ENCODE assay signal across 9 cellular contexts in the genomic region with DNA sequence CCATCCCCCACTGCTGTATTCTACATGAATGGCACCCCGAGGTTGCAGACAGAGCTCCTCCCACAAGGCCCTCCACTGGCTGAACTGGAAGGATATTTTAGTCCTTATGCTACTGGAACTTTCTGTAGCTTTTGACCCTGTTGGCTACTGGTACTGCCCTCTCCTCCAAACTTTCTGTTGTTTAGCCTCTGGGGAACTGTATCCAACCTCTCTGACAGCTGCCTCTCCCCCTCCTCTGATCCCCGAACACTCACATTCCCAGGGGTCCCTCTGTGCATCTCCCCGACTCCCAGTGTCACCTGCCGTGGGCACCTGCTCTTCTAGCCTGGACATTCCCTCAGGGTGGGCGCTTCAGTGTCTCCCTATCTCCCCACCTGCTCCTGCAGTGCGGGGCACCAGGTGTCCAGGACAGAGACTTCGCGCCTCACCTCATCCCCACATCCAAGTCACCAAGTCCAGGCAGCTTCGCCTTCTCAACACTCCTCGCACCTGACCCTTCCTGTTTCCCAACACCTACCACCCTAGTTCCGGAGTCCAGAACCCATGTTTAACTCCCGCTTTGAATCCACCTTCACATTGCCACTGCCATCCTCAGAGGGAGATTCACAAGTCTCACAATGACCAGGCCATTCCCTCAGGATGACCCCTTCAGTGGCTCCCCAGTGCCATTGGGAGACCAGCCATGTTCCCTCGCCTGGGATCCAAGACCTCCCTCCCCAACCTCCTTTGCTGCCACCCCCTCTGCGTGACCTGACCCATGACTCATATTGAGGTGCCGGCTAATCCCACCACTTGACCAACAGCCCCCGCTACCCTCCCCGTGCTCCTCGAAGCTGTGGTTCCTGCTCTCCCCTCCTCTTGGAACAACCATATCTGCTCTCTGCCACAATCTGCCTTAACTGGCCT. TPM values are rescaled to one million over a fixed set of nuclear protein-coding genes. Genes with fewer than 3 reads are reported as not detected.
DNase-seq lines count a peak whose midpoint lies in the region; ATAC-seq and TF ChIP-seq lines count a peak whose summit lies in the region.
"Had no signal": no experiment of that assay in that cellular context is flagged by ENCODE, and none has a peak within 500 bp of the region (broad histone marks: within the 10 kb centered on the region; RNA-seq: fewer than 3 reads in every experiment).

No MANE protein-coding gene starts in this region.

- H3K79me2 ChIP-seq in mammary epithelial cell (ENCODE audit: insufficient read depth, low read length) = no peaks in the 10 kb centered on the region

- no peak for DNase-seq in MCF 10A (ENCODE audit: unreplicated experiment)
- DNase-seq in mammary epithelial cell = no peak
- DNase-seq in chondrocyte (ENCODE audit: low spot score) = no peak
- no peak for DNase-seq in mucosa of gallbladder (ENCODE audit: low spot score)
- DNase-seq in NCI-H2081 (lab: John Stamatoyannopoulos, UW) = no peak
- DNase-seq: activated effector memory CD4-positive, alpha-beta T cell treated with anti-CD3 and anti-CD28 coated beads, Interleukin-2, amount 50 U/mL, for 16 hours had no signal

- intact Hi-C loops in MCF 10A (cut with micrococcal nuclease) = no loop called here
- intact Hi-C loops in mammary epithelial cell (cut with micrococcal nuclease) = no loop called here

- H3K27ac ChIP-seq in mammary epithelial cell (ENCODE audit: insufficient read depth, low read depth, low read length) (no peak overlapping the region), urinary bladder (ENCODE audit: low read depth) (peak overlapping the region; percentile 44)

- CTCF ChIA-PET in MCF 10A (lab: Yijun Ruan, JAX) (no interaction called here), mammary epithelial cell (lab: Charles Lee; ENCODE audit: low non-redundant PET) (no interaction called here)

- TF ChIP-seq CTCF in MCF 10A (IDR thresholded peaks at IDR 0.05; ENCODE audit: unreplicated experiment) (no peak), mammary epithelial cell (conservative IDR thresholded peaks at IDR 0.05 in 1 of 2, IDR thresholded peaks at IDR 0.05 in 1 of 2; ENCODE audit: extremely low read depth in 1 of 2, insufficient read depth in 1 of 2, low read depth in 1 of 2, low read length in 2 of 2) (no peak), chondrocyte (IDR thresholded peaks at IDR 0.05) (no peak)

- POLR2A ChIA-PET in MCF 10A (lab: Yijun Ruan, JAX) = interaction anchor here (0.9 kb wide), 1 partner anchor 579 kb away, joined by 3 read pairs; the partner anchor contains the start of gene NCBP2

- H3K4me1 ChIP-seq in mammary epithelial cell (ENCODE audit: insufficient read depth, low read length) (peaks cover 6% of the 10 kb centered on the region), mucosa of stomach (ENCODE audit: control insufficient read depth, insufficient read depth, low read length) (peaks cover 37% of the 10 kb centered on the region), urinary bladder (ENCODE audit: insufficient read depth) (no peaks in the 10 kb centered on the region)

- H3K27me3 Mint-ChIP-seq in MCF 10A (ENCODE audit: insufficient read depth, unreplicated experiment) = no peaks in the 10 kb centered on the region
- H3K27me3 Mint-ChIP-seq in chondrocyte (ENCODE audit: low read depth) = no peaks in the 10 kb centered on the region

- peaks cover 24% of the 10 kb centered on the region for H3K4me1 Mint-ChIP-seq in MCF 10A (ENCODE audit: insufficient read depth, unreplicated experiment)
- peaks cover 37% of the 10 kb centered on the region for H3K4me1 Mint-ChIP-seq in chondrocyte (ENCODE audit: low read depth)

- no peak overlapping the region for H3K4me3 Mint-ChIP-seq in MCF 10A (ENCODE audit: unreplicated experiment)
- peak overlapping the region; percentile 4 for H3K4me3 Mint-ChIP-seq in chondrocyte (ENCODE audit: unreplicated experiment)

- in situ Hi-C loops in mammary epithelial cell (cut with MboI; ENCODE audit: low sequenced_read_pairs in 2 of 2) = loop anchor here in 1 of 2 donors (25.0 kb wide), 1 partner anchor 534 kb away; no protein-coding TSS in a partner anchor

- no peak overlapping the region for H2AFZ ChIP-seq in mammary epithelial cell (ENCODE audit: low read depth, low read length)

- no peak overlapping the region for H3K4me3 ChIP-seq in mammary epithelial cell (replicated peaks in 1 of 3; ENCODE audit: insufficient read depth in 1 of 3, low read depth in 2 of 3, low read length in 3 of 3)
- H3K4me3 ChIP-seq in mucosa of stomach (ENCODE audit: low read length) = no peak overlapping the region
- no peak overlapping the region for H3K4me3 ChIP-seq in urinary bladder (ENCODE audit: low read depth, low read length)

- H3K4me2 ChIP-seq in mammary epithelial cell (ENCODE audit: insufficient read depth, low read depth, low read length) = no peak overlapping the region

- H3K36me3 ChIP-seq in mammary epithelial cell (ENCODE audit: insufficient read depth, low read length) (no peaks in the 10 kb centered on the region), mucosa of stomach (ENCODE audit: control insufficient read depth, insufficient read depth, low read length) (no peaks in the 10 kb centered on the region), urinary bladder (ENCODE audit: insufficient read depth) (no peaks in the 10 kb centered on the region)

- H3K9me3 ChIP-seq in mammary epithelial cell (replicated peaks; ENCODE audit: insufficient read depth, low read length) (no peaks in the 10 kb centered on the region), mucosa of stomach (ENCODE audit: control insufficient read depth, low read length) (no peaks in the 10 kb centered on the region)

- no peaks in the 10 kb centered on the region for H3K27me3 ChIP-seq in mammary epithelial cell (ENCODE audit: insufficient read depth, low read length)
- H3K27me3 ChIP-seq in mucosa of stomach (ENCODE audit: control insufficient read depth, insufficient read depth, low read length) = no peaks in the 10 kb centered on the region

- peak overlapping the region; percentile 52 for H3K27ac Mint-ChIP-seq in MCF 10A (ENCODE audit: low read depth, unreplicated experiment)
- H3K27ac Mint-ChIP-seq in chondrocyte (ENCODE audit: unreplicated experiment) = peak overlapping the region; percentile 89

- no peaks in the 10 kb centered on the region for H4K20me1 ChIP-seq in mammary epithelial cell (ENCODE audit: insufficient read depth, low read length)

- ATAC-seq in esophagus mucosa = no peak

- dilution Hi-C loops in mammary epithelial cell (cut with HindIII; ENCODE audit: low sequenced_read_pairs) = no loop called here

- 98% methylated on average over 13 of the region's 18 CpGs for WGBS in mammary epithelial cell (ENCODE audit: low coverage, missing lambda C conversion rate)
- 86% methylated on average over 18 of the region's 18 CpGs for WGBS in urinary bladder

- BruUV-seq in MCF 10A (replicated peaks; lab: Mats Ljungman, UMichigan) (no TSS peak), mammary epithelial cell (replicated peaks; lab: Mats Ljungman, UMichigan) (no TSS peak)

- no peaks in the 10 kb centered on the region for H3K9me3 Mint-ChIP-seq in MCF 10A (ENCODE audit: unreplicated experiment)
- no peaks in the 10 kb centered on the region for H3K9me3 Mint-ChIP-seq in chondrocyte (ENCODE audit: low read depth)

- H3K9ac ChIP-seq in mammary epithelial cell (ENCODE audit: insufficient read depth, low read length) (no peak overlapping the region), mucosa of stomach (ENCODE audit: low read length) (peak overlapping the region; percentile 64)

- peaks cover 17% of the 10 kb centered on the region for H3K36me3 Mint-ChIP-seq in MCF 10A (ENCODE audit: insufficient read depth, unreplicated experiment)
- H3K36me3 Mint-ChIP-seq in chondrocyte (ENCODE audit: low read depth) = no peaks in the 10 kb centered on the region

RNA-seq across cellular contexts. Expression of gene BDH1, which starts 34.2 kb away (rescaled TPM):
- total RNA-seq in MCF 10A (2022) (38.6 and 41.9 TPM in 2 replicates), mammary epithelial cell (10 to 100 TPM in 1 of 2 donors, 1 to 10 TPM in 1; 2.8 to 22.5 TPM), chondrocyte (5.0 to 8.4 TPM (median 6.5 TPM) in 3 replicates), urinary bladder (6.9 TPM), esophagus mucosa (67.9 TPM), mucosa of gallbladder (62.8 TPM)
- polyA plus RNA-seq in mammary epithelial cell (29.2 TPM), urinary bladder (13.7 TPM)
- 15.2 TPM for polyA minus RNA-seq in mammary epithelial cell
